8 cellular contexts compared by ENCODE assay signal in genomic region chr3:23202921-23203650, GRCh38. TPM values are rescaled to one million over a fixed set of nuclear protein-coding genes. Genes with fewer than 3 reads are reported as not detected.
DNase-seq lines count a peak whose midpoint lies in the region; ATAC-seq and TF ChIP-seq lines count a peak whose summit lies in the region.

Gene UBE2E2 (plus strand): TSS chr3:23203327.

- peak within 1 kb of the TSS; percentile 93 for H3K4me3 ChIP-seq in AG09309 (ENCODE audit: control insufficient read depth, low read depth, low read length)
- peak within 1 kb of the TSS; percentile 83 to 99 (median 96) for H3K4me3 ChIP-seq in esophagus muscularis mucosa
- H3K4me3 ChIP-seq in mucosa of stomach (ENCODE audit: low read length): peak within 1 kb of the TSS; percentile 80

- H3K36me3 ChIP-seq in esophagus muscularis mucosa (no peaks in the 10 kb centered on the region), mucosa of stomach (ENCODE audit: control insufficient read depth, insufficient read depth, low read length) (no peaks in the 10 kb centered on the region)

- under 1% methylated on average over 31 of the region's 99 CpGs for WGBS in esophagus muscularis mucosa

- H3K27me3 Mint-ChIP-seq in activated T-cell treated with anti-CD3 and anti-CD28 coated beads, Interleukin-2, amount 50 U/mL, for 72 hours (ENCODE audit: low read depth): peaks cover 18% of the 10 kb centered on the region

- H3K27me3 ChIP-seq in esophagus muscularis mucosa: no peaks in the 10 kb centered on the region
- peaks cover 17% of the 10 kb centered on the region for H3K27me3 ChIP-seq in mucosa of stomach (ENCODE audit: control insufficient read depth, insufficient read depth, low read length)

- no peak for TF ChIP-seq EP300 in esophagus muscularis mucosa (IDR thresholded peaks at IDR 0.05)

- peak within 1 kb of the TSS; percentile 82 to 93 (median 88) for H3K27ac ChIP-seq in esophagus muscularis mucosa (replicated peaks in 1 of 4)

- no peaks in the 10 kb centered on the region for H3K9me3 ChIP-seq in esophagus muscularis mucosa
- H3K9me3 ChIP-seq in mucosa of stomach (ENCODE audit: control insufficient read depth, low read length): no peaks in the 10 kb centered on the region

- peak; percentile 19 for TF ChIP-seq POLR2A in esophagus muscularis mucosa (IDR thresholded peaks at IDR 0.05; ENCODE audit: low read depth)

- H3K4me1 ChIP-seq in esophagus muscularis mucosa (peaks cover 17 to 33% (median 27%) of the 10 kb centered on the region in 4 donors), mucosa of stomach (ENCODE audit: control insufficient read depth, insufficient read depth, low read length) (peaks cover 4% of the 10 kb centered on the region)

- TF ChIP-seq CTCF in AG09309 (IDR thresholded peaks at IDR 0.05; ENCODE audit: control insufficient read depth, insufficient read depth, low read depth, low read length, missing control alignments) (no peak), esophagus muscularis mucosa (IDR thresholded peaks at IDR 0.05) (no peak)

- H3K27ac Mint-ChIP-seq in activated T-cell treated with anti-CD3 and anti-CD28 coated beads, Interleukin-2, amount 50 U/mL, for 72 hours: peak within 1 kb of the TSS; percentile 62

- H3K9me3 Mint-ChIP-seq in activated T-cell treated with anti-CD3 and anti-CD28 coated beads, Interleukin-2, amount 50 U/mL, for 72 hours: no peaks in the 10 kb centered on the region

- no peak for DNase-seq in AG09309 (ENCODE audit: low read depth)
- DNase-seq in NCI-H748 (lab: John Stamatoyannopoulos, UW; ENCODE audit: unreplicated experiment): peak; percentile 75
- peak; percentile 67 to 69 for DNase-seq in activated T-cell treated with anti-CD3 and anti-CD28 coated beads, Interleukin-2, amount 50 U/mL, for 72 hours
- DNase-seq in esophagus muscularis mucosa (ENCODE audit: extremely low spot score): no peak
- DNase-seq in stimulated activated naive CD4-positive, alpha-beta T cell (lab: John Stamatoyannopoulos, UW): peak; percentile 45 to 86 (median 64)

- peak within 1 kb of the TSS; percentile 82 for H3K9ac ChIP-seq in mucosa of stomach (ENCODE audit: low read length)

- ATAC-seq in GM18909 (IDR thresholded peaks at IDR 0.05; ENCODE audit: poor library complexity, unreplicated experiment): peak; percentile 68
- peak; percentile 58 for ATAC-seq in HG03103 (IDR thresholded peaks at IDR 0.05; ENCODE audit: low read depth, unreplicated experiment)
- peak; percentile 75 to 81 for ATAC-seq in activated T-cell treated with anti-CD3 and anti-CD28 coated beads, Interleukin-2, amount 50 U/mL, for 72 hours (replicated peaks in 1 of 2)

- H3K4me1 Mint-ChIP-seq in activated T-cell treated with anti-CD3 and anti-CD28 coated beads, Interleukin-2, amount 50 U/mL, for 72 hours (ENCODE audit: low read depth): peaks cover 22% of the 10 kb centered on the region

- peak within 1 kb of the TSS; percentile 87 to 91 for H3K4me3 Mint-ChIP-seq in activated T-cell treated with anti-CD3 and anti-CD28 coated beads, Interleukin-2, amount 50 U/mL, for 72 hours

- H3K36me3 Mint-ChIP-seq in activated T-cell treated with anti-CD3 and anti-CD28 coated beads, Interleukin-2, amount 50 U/mL, for 72 hours (ENCODE audit: insufficient read depth in 2 of 2): peaks cover 0 to 7% of the 10 kb centered on the region in 2 donors

- intact Hi-C loops in esophagus muscularis mucosa (cut with DNase I): loop anchor here (5.0 to 10.0 kb wide), 2 partner anchors 252 to 604 kb away; partner anchors contain the start of gene UBE2E1

RNA-seq across cellular contexts. Expression of gene UBE2E2, which starts in this region (rescaled TPM):
- total RNA-seq in activated T-cell treated with anti-CD3 and anti-CD28 coated beads, Interleukin-2, amount 50 U/mL, for 72 hours: 10 to 100 TPM; 11.8 to 11.9 TPM
- total RNA-seq in esophagus muscularis mucosa: 100 to 1,000 TPM in 2 of 4 donors, 10 to 100 TPM in 2; 53.5 to 143 (median 90.3) TPM

Comparison
In these comparisons a context has a peak if more than half of its experiments do, and no peak if none do; other contexts are left out.
1. RNA of gene UBE2E2 (total RNA-seq): 53.5 to 143 TPM in esophagus muscularis mucosa; 11.8 to 11.9 TPM in activated T-cell treated with anti-CD3 and anti-CD28 coated beads, Interleukin-2, amount 50 U/mL, for 72 hours; every median in the first group is over 4 times any median in the second.
2. DNase-seq: peak in NCI-H748 (single experiment), activated T-cell treated with anti-CD3 and anti-CD28 coated beads, Interleukin-2, amount 50 U/mL, for 72 hours (2 of 2) and stimulated activated naive CD4-positive, alpha-beta T cell (6 of 6); none in AG09309 (single experiment) and esophagus muscularis mucosa (single experiment).
3. Peak in every context shown above with its lines, with median percentiles within 50 percentile points of each other: H3K4me3 ChIP-seq and ATAC-seq.